33 cellular contexts compared by ENCODE assay signal in genomic region chr6:162239330-162239729, GRCh38.
"Had no signal": no experiment of that assay in that cellular context is flagged by ENCODE, and none has a peak within 500 bp of the region (broad histone marks: within the 10 kb centered on the region; RNA-seq: fewer than 3 reads in every experiment).

No MANE protein-coding gene starts in this region.

- H3K27ac Mint-ChIP-seq: activated naive CD4-positive, alpha-beta T cell treated with anti-CD3 and anti-CD28 coated beads for 36 hours; activated naive CD4-positive, alpha-beta T cell treated with anti-CD3 and anti-CD28 coated beads, Interleukin-2, amount 10 ng/mL, durations not matched to agents 7 days and 5 days; activated naive CD4-positive, alpha-beta T cell treated with anti-CD3 and anti-CD28 coated beads, Interleukin-2, amount 50 U/mL, for 24 hours; activated naive CD4-positive, alpha-beta T cell treated with anti-CD3 and anti-CD28 coated beads, Interleukin-2, amount 50 U/mL, for 72 hours; activated naive CD8-positive, alpha-beta T cell; activated naive CD8-positive, alpha-beta T cell treated with anti-CD3 and anti-CD28 coated beads for 36 hours; activated naive CD8-positive, alpha-beta T cell treated with anti-CD3 and anti-CD28 coated beads, Interleukin-2, amount 10 ng/mL, durations not matched to agents 7 days and 5 days; activated naive CD8-positive, alpha-beta T cell treated with anti-CD3 and anti-CD28 coated beads, Interleukin-2, amount 50 U/mL, for 24 hours; activated T-cell treated with anti-CD3 and anti-CD28 coated beads, Interleukin-2, amount 50 U/mL, for 24 hours; activated T-helper 1 cell treated with anti-CD3 and anti-CD28 coated beads, Interleukin-12 subunit alpha, Interleukin-12 subunit beta, Interleukin-2, Interleukin-4 antibody, amounts not matched to agents 30 ng/mL and 10 ng/mL and 1 ng/mL, durations not matched to agents 14 hours and 24 hours and 36 hours; activated T-helper 17 cell treated with anti-CD3 and anti-CD28 coated beads, Interleukin-2, amount 50 U/mL, for 72 hours; activated T-helper 2 cell treated with anti-CD3 and anti-CD28 coated beads, Interferon-gamma antibody, Interleukin-2, Interleukin-4, amounts not matched to agents 10 μg/mL and 5 μg/mL and 100 μg/mL, durations not matched to agents 14 hours and 24 hours and 36 hours had no signal

- H3K9me3 Mint-ChIP-seq: activated naive CD4-positive, alpha-beta T cell treated with anti-CD3 and anti-CD28 coated beads for 36 hours; activated naive CD4-positive, alpha-beta T cell treated with anti-CD3 and anti-CD28 coated beads, Interleukin-2, amount 10 ng/mL, durations not matched to agents 7 days and 5 days; activated naive CD4-positive, alpha-beta T cell treated with anti-CD3 and anti-CD28 coated beads, Interleukin-2, amount 50 U/mL, for 24 hours; activated naive CD8-positive, alpha-beta T cell treated with anti-CD3 and anti-CD28 coated beads for 36 hours; activated naive CD8-positive, alpha-beta T cell treated with anti-CD3 and anti-CD28 coated beads, Interleukin-2, amount 10 ng/mL, durations not matched to agents 7 days and 5 days; activated naive CD8-positive, alpha-beta T cell treated with anti-CD3 and anti-CD28 coated beads, Interleukin-2, amount 50 U/mL, for 24 hours; activated T-cell treated with anti-CD3 and anti-CD28 coated beads, Interleukin-2, amount 50 U/mL, for 24 hours; activated T-cell treated with anti-CD3 and anti-CD28 coated beads, Interleukin-2, amount 50 U/mL, for 4 hours; activated T-helper 1 cell treated with anti-CD3 and anti-CD28 coated beads, Interleukin-12 subunit alpha, Interleukin-12 subunit beta, Interleukin-2, Interleukin-4 antibody, amounts not matched to agents 30 ng/mL and 10 ng/mL and 1 ng/mL, durations not matched to agents 14 hours and 24 hours and 36 hours; activated T-helper 17 cell treated with anti-CD3 and anti-CD28 coated beads, Interleukin-2, amount 50 U/mL, for 72 hours; activated T-helper 2 cell treated with anti-CD3 and anti-CD28 coated beads, Interferon-gamma antibody, Interleukin-2, Interleukin-4, amounts not matched to agents 10 μg/mL and 5 μg/mL and 100 μg/mL, durations not matched to agents 14 hours and 24 hours and 36 hours; brain had no signal

- H3K27me3 Mint-ChIP-seq: activated naive CD4-positive, alpha-beta T cell treated with anti-CD3 and anti-CD28 coated beads, Interleukin-2, amount 10 ng/mL, durations not matched to agents 7 days and 5 days; activated naive CD4-positive, alpha-beta T cell treated with anti-CD3 and anti-CD28 coated beads, Interleukin-2, amount 50 U/mL, for 24 hours; activated naive CD8-positive, alpha-beta T cell; activated naive CD8-positive, alpha-beta T cell treated with anti-CD3 and anti-CD28 coated beads for 36 hours; activated naive CD8-positive, alpha-beta T cell treated with anti-CD3 and anti-CD28 coated beads, Interleukin-2, amount 10 ng/mL, durations not matched to agents 7 days and 5 days; activated naive CD8-positive, alpha-beta T cell treated with anti-CD3 and anti-CD28 coated beads, Interleukin-2, amount 50 U/mL, for 24 hours; activated T-cell treated with anti-CD3 and anti-CD28 coated beads, Interleukin-2, amount 50 U/mL, for 24 hours; activated T-helper 17 cell treated with anti-CD3 and anti-CD28 coated beads, Interleukin-2, amount 50 U/mL, for 72 hours; brain; central memory CD8-positive, alpha-beta T cell had no signal

- H3K4me1 Mint-ChIP-seq: activated naive CD4-positive, alpha-beta T cell treated with anti-CD3 and anti-CD28 coated beads, Interleukin-2, amount 10 ng/mL, durations not matched to agents 7 days and 5 days; activated naive CD4-positive, alpha-beta T cell treated with anti-CD3 and anti-CD28 coated beads, Interleukin-2, amount 50 U/mL, for 24 hours; activated naive CD8-positive, alpha-beta T cell treated with anti-CD3 and anti-CD28 coated beads for 36 hours; activated naive CD8-positive, alpha-beta T cell treated with anti-CD3 and anti-CD28 coated beads, Interleukin-2, amount 10 ng/mL, durations not matched to agents 7 days and 5 days; activated naive CD8-positive, alpha-beta T cell treated with anti-CD3 and anti-CD28 coated beads, Interleukin-2, amount 50 U/mL, for 24 hours; activated T-helper 17 cell treated with anti-CD3 and anti-CD28 coated beads, Interleukin-2, amount 50 U/mL, for 72 hours; central memory CD8-positive, alpha-beta T cell had no signal

- DNase-seq: activated effector memory CD4-positive, alpha-beta T cell treated with anti-CD3 and anti-CD28 coated beads, Interleukin-2, amount 50 U/mL, for 16 hours; activated effector memory CD4-positive, alpha-beta T cell treated with Interleukin-2 at 50 U/mL for 16 hours; activated gamma-delta T cell; activated gamma-delta T cell treated with Interleukin-2 at 50 U/mL for 16 hours; activated naive CD4-positive, alpha-beta T cell; activated naive CD4-positive, alpha-beta T cell treated with anti-CD3 and anti-CD28 coated beads for 36 hours; activated naive CD4-positive, alpha-beta T cell treated with anti-CD3 and anti-CD28 coated beads, Interleukin-2, amount 10 ng/mL, durations not matched to agents 7 days and 5 days; activated naive CD4-positive, alpha-beta T cell treated with anti-CD3 and anti-CD28 coated beads, Interleukin-2, amount 50 U/mL, for 16 hours; activated naive CD4-positive, alpha-beta T cell treated with Interleukin-2 at 50 U/mL for 16 hours; activated naive CD8-positive, alpha-beta T cell treated with anti-CD3 and anti-CD28 coated beads for 36 hours; activated naive CD8-positive, alpha-beta T cell treated with anti-CD3 and anti-CD28 coated beads, Interleukin-2, amount 10 ng/mL, durations not matched to agents 7 days and 5 days; activated naive CD8-positive, alpha-beta T cell treated with anti-CD3 and anti-CD28 coated beads, Interleukin-2, amount 50 U/mL, for 24 hours; activated T-cell treated with anti-CD3 and anti-CD28 coated beads, Interleukin-2, amount 50 U/mL, for 1 hour; activated T-cell treated with anti-CD3 and anti-CD28 coated beads, Interleukin-2, amount 50 U/mL, for 24 hours; activated T-cell treated with anti-CD3 and anti-CD28 coated beads, Interleukin-2, amount 50 U/mL, for 4 hours; activated T-cell treated with anti-CD3 and anti-CD28 coated beads, Interleukin-2, amount 50 U/mL, for 48 hours; adrenal gland; amniotic stem cell; amygdala; anterior cingulate cortex; aorta; body of pancreas; brain microvascular endothelial cell; central memory CD4-positive, alpha-beta T cell; cerebellar nuclear complex had no signal

- H3K4me3 Mint-ChIP-seq: activated naive CD4-positive, alpha-beta T cell treated with anti-CD3 and anti-CD28 coated beads for 36 hours; activated naive CD4-positive, alpha-beta T cell treated with anti-CD3 and anti-CD28 coated beads, Interleukin-2, amount 10 ng/mL, durations not matched to agents 7 days and 5 days; activated naive CD4-positive, alpha-beta T cell treated with anti-CD3 and anti-CD28 coated beads, Interleukin-2, amount 50 U/mL, for 24 hours; activated naive CD8-positive, alpha-beta T cell; activated naive CD8-positive, alpha-beta T cell treated with anti-CD3 and anti-CD28 coated beads for 36 hours; activated naive CD8-positive, alpha-beta T cell treated with anti-CD3 and anti-CD28 coated beads, Interleukin-2, amount 10 ng/mL, durations not matched to agents 7 days and 5 days; activated naive CD8-positive, alpha-beta T cell treated with anti-CD3 and anti-CD28 coated beads, Interleukin-2, amount 50 U/mL, for 24 hours; activated T-cell treated with anti-CD3 and anti-CD28 coated beads, Interleukin-2, amount 50 U/mL, for 24 hours; activated T-cell treated with anti-CD3 and anti-CD28 coated beads, Interleukin-2, amount 50 U/mL, for 4 hours; activated T-helper 1 cell treated with anti-CD3 and anti-CD28 coated beads, Interleukin-12 subunit alpha, Interleukin-12 subunit beta, Interleukin-2, Interleukin-4 antibody, amounts not matched to agents 30 ng/mL and 10 ng/mL and 1 ng/mL, durations not matched to agents 14 hours and 24 hours and 36 hours; activated T-helper 17 cell treated with anti-CD3 and anti-CD28 coated beads, Interleukin-2, amount 50 U/mL, for 72 hours; brain; central memory CD8-positive, alpha-beta T cell had no signal

- ATAC-seq: activated naive CD4-positive, alpha-beta T cell treated with anti-CD3 and anti-CD28 coated beads, Interleukin-2, amount 50 U/mL, for 72 hours; activated naive CD8-positive, alpha-beta T cell treated with anti-CD3 and anti-CD28 coated beads, Interleukin-2, amount 50 U/mL, for 24 hours; activated T-cell treated with anti-CD3 and anti-CD28 coated beads, Interleukin-2, amount 50 U/mL, for 4 hours; activated T-helper 17 cell treated with anti-CD3 and anti-CD28 coated beads, Interleukin-2, amount 50 U/mL, for 72 hours; body of pancreas had no signal

- H3K36me3 Mint-ChIP-seq: activated naive CD4-positive, alpha-beta T cell treated with anti-CD3 and anti-CD28 coated beads, Interleukin-2, amount 10 ng/mL, durations not matched to agents 7 days and 5 days; activated naive CD4-positive, alpha-beta T cell treated with anti-CD3 and anti-CD28 coated beads, Interleukin-2, amount 50 U/mL, for 24 hours; activated naive CD4-positive, alpha-beta T cell treated with anti-CD3 and anti-CD28 coated beads, Interleukin-2, amount 50 U/mL, for 72 hours; activated naive CD8-positive, alpha-beta T cell treated with anti-CD3 and anti-CD28 coated beads for 36 hours; activated naive CD8-positive, alpha-beta T cell treated with anti-CD3 and anti-CD28 coated beads, Interleukin-2, amount 10 ng/mL, durations not matched to agents 7 days and 5 days; brain had no signal
